In the genomic region with DNA sequence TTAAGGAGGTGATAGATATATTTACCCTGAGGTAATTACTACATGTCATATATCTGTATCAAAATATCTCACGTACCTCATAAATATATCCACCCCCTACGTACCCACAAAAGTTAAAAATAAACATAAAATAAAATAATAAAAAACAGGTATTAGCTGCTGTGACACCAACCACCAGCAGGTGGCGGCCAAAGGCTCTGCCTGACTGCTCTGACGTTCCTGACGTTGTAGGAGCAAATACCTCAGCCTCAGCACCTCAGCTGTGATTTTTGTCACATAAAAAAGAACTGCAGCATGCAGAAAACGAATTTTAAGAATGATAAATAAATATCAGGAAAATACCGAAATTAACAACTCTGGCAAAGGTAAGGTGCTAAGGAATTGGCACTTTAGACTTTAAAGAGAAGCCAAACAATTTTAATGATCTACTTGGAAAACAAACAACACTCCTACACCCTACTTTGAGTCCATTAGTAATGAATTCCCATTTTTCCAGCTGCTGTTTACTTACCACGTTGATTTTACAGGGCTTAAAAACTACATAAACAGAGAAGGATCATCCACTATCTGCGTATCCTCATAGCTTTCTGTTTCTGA, we compare ENCODE assay signal across 8 cellular contexts.
DNase-seq lines count a peak whose midpoint lies in the region; ATAC-seq, FAIRE-seq and TF ChIP-seq lines count a peak whose summit lies in the region.

No MANE protein-coding gene starts in this region.

- H2BK120ac ChIP-seq in neuronal stem cell (ENCODE audit: low read depth, low read length): no peak overlapping the region

- WGBS in esophagus squamous epithelium, 2 donors: 8 to 9% methylated on average over 9 of the region's 9 CpGs
- WGBS in neuronal stem cell (ENCODE audit: extremely low coverage in 2 of 2, insufficient read length in 2 of 2, insufficient replicate concordance in 1 of 2), 2 donors: no CpG with 5 or more reads among the region's 9 CpGs
- WGBS in testis, 2 donors: 7 to 13% methylated on average over 9 of the region's 9 CpGs

- H2AK5ac ChIP-seq in neuronal stem cell (ENCODE audit: low read depth, low read length): no peak overlapping the region

- H3K4ac ChIP-seq in neuronal stem cell (ENCODE audit: low read length): no peak overlapping the region

- H3K4me3 ChIP-seq in esophagus squamous epithelium (no peak overlapping the region), neuronal stem cell (ENCODE audit: low read length in 2 of 2) (no peak overlapping the region), testis (no peak overlapping the region)

- H2AFZ ChIP-seq in neuronal stem cell (ENCODE audit: low read length): no peak overlapping the region

- no peak overlapping the region for H3K4me2 ChIP-seq in neuronal stem cell (ENCODE audit: insufficient read depth, low read length, poor library complexity, severe bottlenecking)

- H4K8ac ChIP-seq in neuronal stem cell (ENCODE audit: low read depth, low read length): no peak overlapping the region

- TF ChIP-seq POLR2A in esophagus squamous epithelium (IDR thresholded peaks at IDR 0.05) (no peak), testis (IDR thresholded peaks at IDR 0.05) (no peak)

- no peak overlapping the region for H2BK5ac ChIP-seq in neuronal stem cell (ENCODE audit: low read length)

- no peaks in the 10 kb centered on the region for H3K79me1 ChIP-seq in neuronal stem cell (ENCODE audit: low read depth, low read length)

- H3K27me3 Mint-ChIP-seq in activated CD8-positive, alpha-beta memory T cell treated with anti-CD3 and anti-CD28 coated beads, Interleukin-2, amount 10 ng/mL, durations not matched to agents 7 days and 5 days: peaks cover 3% of the 10 kb centered on the region

- FAIRE-seq in G401.6 (lab: Jason Lieb, UNC): peak; percentile 93

- H3K18ac ChIP-seq in neuronal stem cell (ENCODE audit: low read length): no peak overlapping the region

- no peaks in the 10 kb centered on the region for H3K36me3 ChIP-seq in esophagus squamous epithelium
- no peaks in the 10 kb centered on the region for H3K36me3 ChIP-seq in neuronal stem cell (replicated peaks in 1 of 2; ENCODE audit: control insufficient read depth in 2 of 2, insufficient read depth in 2 of 2, low read length in 2 of 2)
- H3K36me3 ChIP-seq in testis (ENCODE audit: low read depth, missing control alignments): no peaks in the 10 kb centered on the region

- no peak overlapping the region for H3K4me3 Mint-ChIP-seq in activated CD8-positive, alpha-beta memory T cell treated with anti-CD3 and anti-CD28 coated beads, Interleukin-2, amount 10 ng/mL, durations not matched to agents 7 days and 5 days

- no peak overlapping the region for H2BK12ac ChIP-seq in neuronal stem cell (ENCODE audit: low read length)

- no peaks in the 10 kb centered on the region for H3K9me3 Mint-ChIP-seq in activated CD8-positive, alpha-beta memory T cell treated with anti-CD3 and anti-CD28 coated beads, Interleukin-2, amount 10 ng/mL, durations not matched to agents 7 days and 5 days (ENCODE audit: low read depth)

- H3K9me3 ChIP-seq in esophagus squamous epithelium (no peaks in the 10 kb centered on the region), neuronal stem cell (replicated peaks in 1 of 2; ENCODE audit: control insufficient read depth in 2 of 2, insufficient read depth in 1 of 2, low read depth in 1 of 2, low read length in 2 of 2) (no peaks in the 10 kb centered on the region), testis (no peaks in the 10 kb centered on the region)

- no peaks in the 10 kb centered on the region for H3K36me3 Mint-ChIP-seq in activated CD8-positive, alpha-beta memory T cell treated with anti-CD3 and anti-CD28 coated beads, Interleukin-2, amount 10 ng/mL, durations not matched to agents 7 days and 5 days

- no peak overlapping the region for H2BK15ac ChIP-seq in neuronal stem cell (ENCODE audit: low read length)

- intact Hi-C loops in esophagus squamous epithelium (cut with DNase I): no loop called here
- intact Hi-C loops in testis (cut with DNase I; ENCODE audit: low total_unique reads): no loop called here

- H3K4me1 Mint-ChIP-seq in activated CD8-positive, alpha-beta memory T cell treated with anti-CD3 and anti-CD28 coated beads, Interleukin-2, amount 10 ng/mL, durations not matched to agents 7 days and 5 days: peaks cover 2% of the 10 kb centered on the region

- peak; percentile 79 for ATAC-seq in HG02588 (IDR thresholded peaks at IDR 0.05; ENCODE audit: unreplicated experiment)
- no peak for ATAC-seq in activated CD8-positive, alpha-beta memory T cell treated with anti-CD3 and anti-CD28 coated beads, Interleukin-2, amount 10 ng/mL, durations not matched to agents 7 days and 5 days
- ATAC-seq in HG03108 (IDR thresholded peaks at IDR 0.05; ENCODE audit: unreplicated experiment): no peak

- H3K27me3 ChIP-seq in esophagus squamous epithelium (no peaks in the 10 kb centered on the region), neuronal stem cell (ENCODE audit: control insufficient read depth in 3 of 3, insufficient read depth in 3 of 3, low read depth in 1 of 3, low read length in 3 of 3) (no peaks in the 10 kb centered on the region), testis (no peaks in the 10 kb centered on the region)

- DNase-seq in NCI-H69 (lab: John Stamatoyannopoulos, UW) (peak; percentile 71), esophagus squamous epithelium (lab: John Stamatoyannopoulos, UW) (no peak), neuronal stem cell (ENCODE audit: low spot score) (peak; percentile 31), testis (peak; percentile 71)
- DNase-seq in activated CD8-positive, alpha-beta memory T cell treated with anti-CD3 and anti-CD28 coated beads, Interleukin-2, amount 10 ng/mL, durations not matched to agents 7 days and 5 days: peak; percentile 52

- no peak overlapping the region for H3K14ac ChIP-seq in neuronal stem cell (ENCODE audit: low read length)

- H4K91ac ChIP-seq in neuronal stem cell (ENCODE audit: low read depth, low read length, poor library complexity): no peak overlapping the region

- TF ChIP-seq CTCF in esophagus squamous epithelium (IDR thresholded peaks at IDR 0.05): peak; percentile 46 to 89 (median 76)
- TF ChIP-seq CTCF in testis (IDR thresholded peaks at IDR 0.05): peak; percentile 56 to 93 (median 60)

- no peak overlapping the region for H3K27ac Mint-ChIP-seq in activated CD8-positive, alpha-beta memory T cell treated with anti-CD3 and anti-CD28 coated beads, Interleukin-2, amount 10 ng/mL, durations not matched to agents 7 days and 5 days

- H3K4me1 ChIP-seq in esophagus squamous epithelium (no peaks in the 10 kb centered on the region), neuronal stem cell (ENCODE audit: control insufficient read depth in 2 of 2, insufficient read depth in 1 of 2, low read depth in 1 of 2, low read length in 2 of 2) (no peaks in the 10 kb centered on the region), testis (no peaks in the 10 kb centered on the region)

- CTCF ChIA-PET in activated CD8-positive, alpha-beta memory T cell treated with anti-CD3 and anti-CD28 coated beads, Interleukin-2, amount 10 ng/mL, durations not matched to agents 7 days and 5 days (lab: Charles Lee): interaction anchor here (0.8 to 2.0 kb wide), 24 partner anchors 9 to 533 kb away, joined by 3 to 37 read pairs (median 4); a partner anchor contains a TSS

- H3K27ac ChIP-seq in esophagus squamous epithelium (no peak overlapping the region), neuronal stem cell (replicated peaks; ENCODE audit: low read length) (no peak overlapping the region), testis (no peak overlapping the region)

- no peak overlapping the region for H3K9ac ChIP-seq in neuronal stem cell (ENCODE audit: low read depth, low read length, poor library complexity)

- H3K23ac ChIP-seq in neuronal stem cell (ENCODE audit: low read depth, low read length, poor library complexity): no peak overlapping the region
